ENCODE assay signal across 12 cellular contexts in genomic region chr6:37625591-37626374, GRCh38.
DNase-seq lines count a peak whose midpoint lies in the region; ATAC-seq and TF ChIP-seq lines count a peak whose summit lies in the region.
"Had no signal": no experiment of that assay in that cellular context is flagged by ENCODE, and none has a peak within 500 bp of the region (broad histone marks: within the 10 kb centered on the region; RNA-seq: fewer than 3 reads in every experiment).

No MANE protein-coding gene starts in this region.

- ATAC-seq in WTC11 (peak; percentile 70), HG03135 (IDR thresholded peaks at IDR 0.05; ENCODE audit: unreplicated experiment) (no peak), HG02678 (IDR thresholded peaks at IDR 0.05; ENCODE audit: unreplicated experiment) (no peak), GM18520 (IDR thresholded peaks at IDR 0.05; ENCODE audit: unreplicated experiment) (no peak)

- H3K4me1 Mint-ChIP-seq in CD8-positive, alpha-beta memory T cell = peaks cover 18 to 34% (median 32%) of the 10 kb centered on the region in 3 donors
- H3K4me1 Mint-ChIP-seq in WTC11 (peaks cover 8% of the 10 kb centered on the region), neural crest cell (peaks cover 18% of the 10 kb centered on the region)

- no peak overlapping the region for H3K27ac ChIP-seq in CD8-positive, alpha-beta memory T cell (ENCODE audit: low read depth, low read length)
- H3K27ac ChIP-seq: suprapubic skin had no signal

- peak overlapping the region in 2 of 8 donors; percentile 15 to 51 for H3K27ac Mint-ChIP-seq in CD8-positive, alpha-beta memory T cell
- H3K27ac Mint-ChIP-seq in WTC11 (no peak overlapping the region), neural crest cell (ENCODE audit: unreplicated experiment) (peak overlapping the region; percentile 88)
- H3K27ac Mint-ChIP-seq: activated B cell treated with CpG ODN at 0.5 μM for 24 hours; activated T-helper 17 cell treated with anti-CD3 and anti-CD28 coated beads, Interleukin-2, amount 50 U/mL, for 72 hours had no signal

- no peak for DNase-seq in CD8-positive, alpha-beta memory T cell
- peak; percentile 64 for DNase-seq in G401 (ENCODE audit: low spot score)
- peak; percentile 36 for DNase-seq in WTC11 (ENCODE audit: low spot score)
- DNase-seq in neural crest cell (ENCODE audit: low read depth, low spot score) = no peak
- DNase-seq: GOT3, NCI-H1048 had no signal

- TF ChIP-seq CTCF in WTC11 (IDR thresholded peaks at IDR 0.05) = no peak
- TF ChIP-seq CTCF in neural crest cell (conservative IDR thresholded peaks at IDR 0.05) = no peak

- H3K36me3 ChIP-seq in CD8-positive, alpha-beta memory T cell (ENCODE audit: insufficient read depth, low read length) = no peaks in the 10 kb centered on the region
- H3K36me3 ChIP-seq: suprapubic skin had no signal

- CTCF ChIA-PET in CD8-positive, alpha-beta memory T cell (lab: Charles Lee) = no interaction called here
- CTCF ChIA-PET in WTC11 (lab: Charles Lee) = interaction anchor here (0.8 to 1.3 kb wide), 3 partner anchors 25 to 60 kb away, joined by 3 read pairs; no protein-coding TSS in a partner anchor

- peaks cover 6% of the 10 kb centered on the region for H3K4me1 ChIP-seq in CD8-positive, alpha-beta memory T cell (ENCODE audit: insufficient read depth, low read length)

- H3K27me3 Mint-ChIP-seq in CD8-positive, alpha-beta memory T cell = peaks cover 11 to 23% of the 10 kb centered on the region in 2 donors
- H3K27me3 Mint-ChIP-seq in WTC11 (ENCODE audit: low read depth) = peaks cover 11% of the 10 kb centered on the region
- H3K27me3 Mint-ChIP-seq in neural crest cell (ENCODE audit: low read depth) = no peaks in the 10 kb centered on the region

- no peak overlapping the region for H3K4me3 ChIP-seq in CD8-positive, alpha-beta memory T cell (ENCODE audit: low read length)

- in situ Hi-C loops in G401 (cut with HindIII; ENCODE audit: low sequenced_read_pairs) = no loop called here

- POLR2A ChIA-PET in CD8-positive, alpha-beta memory T cell (lab: Charles Lee) = no interaction called here
- POLR2A ChIA-PET in WTC11 (lab: Charles Lee) = interaction anchor here (0.7 kb wide), 1 partner anchor 33 kb away, joined by 3 read pairs; no protein-coding TSS in a partner anchor

- H3K27me3 ChIP-seq in CD8-positive, alpha-beta memory T cell (ENCODE audit: insufficient read depth, low read length, poor library complexity, severe bottlenecking) = peaks cover 11% of the 10 kb centered on the region

- peak overlapping the region in 4 of 7 donors; percentile 18 to 77 (median 64) for H3K4me3 Mint-ChIP-seq in CD8-positive, alpha-beta memory T cell
- peak overlapping the region; percentile 29 for H3K4me3 Mint-ChIP-seq in WTC11
- H3K4me3 Mint-ChIP-seq in neural crest cell = no peak overlapping the region
- H3K4me3 Mint-ChIP-seq: activated B cell treated with CpG ODN at 0.5 μM for 24 hours; activated T-helper 17 cell treated with anti-CD3 and anti-CD28 coated beads, Interleukin-2, amount 50 U/mL, for 72 hours had no signal

- no peaks in the 10 kb centered on the region for H3K9me3 Mint-ChIP-seq in CD8-positive, alpha-beta memory T cell
- H3K9me3 Mint-ChIP-seq in WTC11 = no peaks in the 10 kb centered on the region
- H3K9me3 Mint-ChIP-seq in neural crest cell = no peaks in the 10 kb centered on the region
- H3K9me3 Mint-ChIP-seq: activated B cell treated with CpG ODN at 0.5 μM for 24 hours; activated T-helper 17 cell treated with anti-CD3 and anti-CD28 coated beads, Interleukin-2, amount 50 U/mL, for 72 hours had no signal

- H3K9me3 ChIP-seq in CD8-positive, alpha-beta memory T cell (ENCODE audit: low read length) = no peaks in the 10 kb centered on the region
- H3K9me3 ChIP-seq: suprapubic skin had no signal

- H3K36me3 Mint-ChIP-seq in CD8-positive, alpha-beta memory T cell = peaks cover 0 to 3% (median 0%) of the 10 kb centered on the region in 3 donors
- no peaks in the 10 kb centered on the region for H3K36me3 Mint-ChIP-seq in WTC11
- H3K36me3 Mint-ChIP-seq in neural crest cell (ENCODE audit: low read depth) = no peaks in the 10 kb centered on the region

TF ChIP-seq in WTC11, 78 proteins besides CTCF, POLR2A, EP300 and RAD21:
- TF ChIP-seq IRF2 (CRISPR knock-in tag; IDR thresholded peaks at IDR 0.05; ENCODE audit: borderline replicate concordance, low read depth) (no peak), ZNF423 (CRISPR knock-in tag; IDR thresholded peaks at IDR 0.05) (0 out of 2 replicates have a peak, but pooled peaks have one; percentile 13)
TF ChIP-seq in WTC11: peak in this region for 1.

Comparison
In these comparisons a context has a peak if more than half of its experiments do, and no peak if none do; other contexts are left out.
1. DNase-seq: peak in G401 (single experiment) and WTC11 (single experiment); none in CD8-positive, alpha-beta memory T cell (0 of 5) and neural crest cell (single experiment).